ENCODE assay signal across 1 cellular context in the genomic region with DNA sequence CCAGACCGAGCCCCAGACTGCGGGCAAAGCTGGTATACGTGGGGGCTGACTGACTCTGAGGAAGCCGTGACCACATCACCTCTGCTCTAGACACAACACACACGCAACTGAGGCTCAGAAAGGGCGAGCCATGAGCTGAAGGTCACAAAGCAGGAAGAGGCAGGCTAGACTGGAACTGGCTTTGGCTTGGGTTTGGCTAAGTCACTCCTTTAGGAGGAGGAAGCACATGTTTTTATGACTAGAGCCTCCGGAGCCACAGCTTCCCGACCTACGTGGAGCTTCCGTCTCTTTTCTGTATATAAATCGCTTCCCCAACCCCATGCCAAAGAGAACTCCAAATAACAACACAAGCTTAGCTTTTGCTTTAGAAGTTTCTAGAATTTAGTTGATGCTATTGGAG.
TF ChIP-seq lines count a peak whose summit lies in the region.

No MANE protein-coding gene starts in this region.

TF ChIP-seq in K562, 482 proteins besides CTCF, POLR2A, EP300 and RAD21 (continued from another document):
- TF ChIP-seq ZNF592 (IDR thresholded peaks at IDR 0.05) (peak; percentile 64; the same call in 1 of the 2 replicates), MGA (IDR thresholded peaks at IDR 0.05) (peak; percentile 52), ARID4B (CRISPR knock-in tag; IDR thresholded peaks at IDR 0.05) (no peak), ZFP36 (IDR thresholded peaks at IDR 0.05; ENCODE audit: low read depth, low read length, partially characterized antibody) (peak; percentile 48), PBX2 (CRISPR knock-in tag; IDR thresholded peaks at IDR 0.05; ENCODE audit: low read depth) (no peak), PBX2 (tag; conservative IDR thresholded peaks at IDR 0.05; ENCODE audit: low read depth) (no peak), SMAD4 (CRISPR knock-in tag; conservative IDR thresholded peaks at IDR 0.05) (peak; percentile 75), RBM25 (IDR thresholded peaks at IDR 0.05; ENCODE audit: low read depth, low read length, severe bottlenecking) (peak; percentile 14), KDM1A (IDR thresholded peaks at IDR 0.05) (0 out of 4 replicates have a peak, but pooled peaks of 1 of the 2 experiments have one; percentile 8), BCOR (IDR thresholded peaks at IDR 0.05) (peak; percentile 24; the same call in 1 of the 2 replicates), E2F3 (CRISPR knock-in tag; IDR thresholded peaks at IDR 0.05) (no peak)
- TF ChIP-seq, protein P1, sequence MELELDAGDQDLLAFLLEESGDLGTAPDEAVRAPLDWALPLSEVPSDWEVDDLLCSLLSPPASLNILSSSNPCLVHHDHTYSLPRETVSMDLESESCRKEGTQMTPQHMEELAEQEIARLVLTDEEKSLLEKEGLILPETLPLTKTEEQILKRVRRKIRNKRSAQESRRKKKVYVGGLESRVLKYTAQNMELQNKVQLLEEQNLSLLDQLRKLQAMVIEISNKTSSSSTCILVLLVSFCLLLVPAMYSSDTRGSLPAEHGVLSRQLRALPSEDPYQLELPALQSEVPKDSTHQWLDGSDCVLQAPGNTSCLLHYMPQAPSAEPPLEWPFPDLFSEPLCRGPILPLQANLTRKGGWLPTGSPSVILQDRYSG (tag; conservative IDR thresholded peaks at IDR 0.05; ENCODE audit: low read depth) = no peak
- TF ChIP-seq, protein P2, sequence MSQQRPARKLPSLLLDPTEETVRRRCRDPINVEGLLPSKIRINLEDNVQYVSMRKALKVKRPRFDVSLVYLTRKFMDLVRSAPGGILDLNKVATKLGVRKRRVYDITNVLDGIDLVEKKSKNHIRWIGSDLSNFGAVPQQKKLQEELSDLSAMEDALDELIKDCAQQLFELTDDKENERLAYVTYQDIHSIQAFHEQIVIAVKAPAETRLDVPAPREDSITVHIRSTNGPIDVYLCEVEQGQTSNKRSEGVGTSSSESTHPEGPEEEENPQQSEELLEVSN (IDR thresholded peaks at IDR 0.05; ENCODE audit: borderline replicate concordance in 1 of 2, extremely low read depth in 1 of 2, insufficient read depth in 1 of 2, insufficient read length in 1 of 2, low read depth in 1 of 2, low read length in 1 of 2, poor library complexity in 1 of 2, severe bottlenecking in 1 of 2) = peak in 1 of 2 experiments; percentile 13
- TF ChIP-seq, protein P3, sequence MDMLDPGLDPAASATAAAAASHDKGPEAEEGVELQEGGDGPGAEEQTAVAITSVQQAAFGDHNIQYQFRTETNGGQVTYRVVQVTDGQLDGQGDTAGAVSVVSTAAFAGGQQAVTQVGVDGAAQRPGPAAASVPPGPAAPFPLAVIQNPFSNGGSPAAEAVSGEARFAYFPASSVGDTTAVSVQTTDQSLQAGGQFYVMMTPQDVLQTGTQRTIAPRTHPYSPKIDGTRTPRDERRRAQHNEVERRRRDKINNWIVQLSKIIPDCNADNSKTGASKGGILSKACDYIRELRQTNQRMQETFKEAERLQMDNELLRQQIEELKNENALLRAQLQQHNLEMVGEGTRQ (CRISPR knock-in tag; IDR thresholded peaks at IDR 0.05) = no peak
- TF ChIP-seq, protein P4, sequence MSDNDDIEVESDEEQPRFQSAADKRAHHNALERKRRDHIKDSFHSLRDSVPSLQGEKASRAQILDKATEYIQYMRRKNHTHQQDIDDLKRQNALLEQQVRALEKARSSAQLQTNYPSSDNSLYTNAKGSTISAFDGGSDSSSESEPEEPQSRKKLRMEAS (CRISPR knock-in tag; IDR thresholded peaks at IDR 0.05) = peak; percentile 57; the same call in 1 of the 2 replicates
